Comparison of ENCODE assay signal across 8 cellular contexts in genomic region chr2:160494243-160494642, GRCh38. TPM values are rescaled to one million over a fixed set of nuclear protein-coding genes. Genes with fewer than 3 reads are reported as not detected.
DNase-seq lines count a peak whose midpoint lies in the region; ATAC-seq, FAIRE-seq and TF ChIP-seq lines count a peak whose summit lies in the region.

No MANE protein-coding gene starts in this region.

- no peak for FAIRE-seq in kidney (lab: Jason Lieb, UNC)

- CTCF ChIA-PET in activated CD4-positive, alpha-beta T cell treated with anti-CD3 and anti-CD28 coated beads for 36 hours (lab: Charles Lee) = interaction anchor here (1.0 kb wide), 1 partner anchor 22 kb away, joined by 3 read pairs; no protein-coding TSS in a partner anchor

- DNase-seq in activated CD4-positive, alpha-beta T cell treated with anti-CD3 and anti-CD28 coated beads for 36 hours = no peak
- no peak for DNase-seq in activated CD4-positive, alpha-beta T cell treated with anti-CD3 and anti-CD28 coated beads for 1 hour
- no peak for DNase-seq in activated naive CD8-positive, alpha-beta T cell treated with anti-CD3 and anti-CD28 coated beads, Interleukin-2, amount 50 U/mL, for 24 hours
- DNase-seq in kidney (no peak), NCI-H146 treated with DMSO at 0.1 percent for 48 hours (lab: John Stamatoyannopoulos, UW; ENCODE audit: unreplicated experiment) (no peak)

- H3K4me1 ChIP-seq in kidney (ENCODE audit: control insufficient read depth in 1 of 2, insufficient read depth in 1 of 2, low read depth in 1 of 2, low read length in 2 of 2) = peaks cover 0 to 5% of the 10 kb centered on the region in 2 donors
- H3K4me1 ChIP-seq in thymus (ENCODE audit: control insufficient read depth, insufficient read depth, low read length) = no peaks in the 10 kb centered on the region

- POLR2A ChIA-PET in activated CD4-positive, alpha-beta T cell treated with anti-CD3 and anti-CD28 coated beads for 36 hours (lab: Charles Lee) = interaction anchor here (0.7 kb wide), 1 partner anchor 649 kb away, joined by 3 read pairs; no protein-coding TSS in a partner anchor

- H3K4me3 Mint-ChIP-seq in activated CD4-positive, alpha-beta T cell treated with anti-CD3 and anti-CD28 coated beads for 36 hours = peak overlapping the region; percentile 91
- peak overlapping the region; percentile 91 for H3K4me3 Mint-ChIP-seq in activated naive CD8-positive, alpha-beta T cell treated with anti-CD3 and anti-CD28 coated beads, Interleukin-2, amount 50 U/mL, for 24 hours

- H3K9me3 ChIP-seq in kidney (ENCODE audit: control insufficient read depth in 1 of 2, low read length in 2 of 2) (no peaks in the 10 kb centered on the region), thymus (ENCODE audit: control insufficient read depth) (no peaks in the 10 kb centered on the region)

- H3K9ac ChIP-seq in kidney (ENCODE audit: low read length in 2 of 2) = peak overlapping the region; percentile 75 to 86

- peak overlapping the region; percentile 61 to 96 for H3K27ac ChIP-seq in kidney (ENCODE audit: low read depth in 2 of 2, low read length in 2 of 2)
- H3K27ac ChIP-seq in thymus (ENCODE audit: low read depth) = no peak overlapping the region

- no peaks in the 10 kb centered on the region for H3K36me3 ChIP-seq in kidney (ENCODE audit: control insufficient read depth in 1 of 2, insufficient read depth in 2 of 2, low read length in 2 of 2)
- H3K36me3 ChIP-seq in thymus (ENCODE audit: control insufficient read depth, insufficient read depth) = no peaks in the 10 kb centered on the region

- intact Hi-C loops in activated CD4-positive, alpha-beta T cell treated with anti-CD3 and anti-CD28 coated beads for 36 hours (cut with DNase I, micrococcal nuclease) = loop anchor here (5.0 to 10.0 kb wide), 2 partner anchors 158 to 671 kb away; partner anchors contain the start of gene TANK (in 2 of the 2)
- intact Hi-C loops in kidney (cut with DNase I) = no loop called here

- H3K27me3 Mint-ChIP-seq in activated CD4-positive, alpha-beta T cell treated with anti-CD3 and anti-CD28 coated beads for 36 hours = peaks cover 2% of the 10 kb centered on the region
- H3K27me3 Mint-ChIP-seq in activated naive CD8-positive, alpha-beta T cell treated with anti-CD3 and anti-CD28 coated beads, Interleukin-2, amount 50 U/mL, for 24 hours = peaks cover 2% of the 10 kb centered on the region

- peak overlapping the region; percentile 76 to 84 for H3K4me3 ChIP-seq in kidney (ENCODE audit: low read length in 2 of 2)
- H3K4me3 ChIP-seq in thymus (ENCODE audit: low read length) = peak overlapping the region; percentile 72

- peaks cover 43% of the 10 kb centered on the region for H3K4me1 Mint-ChIP-seq in activated CD4-positive, alpha-beta T cell treated with anti-CD3 and anti-CD28 coated beads for 36 hours
- H3K4me1 Mint-ChIP-seq in activated naive CD8-positive, alpha-beta T cell treated with anti-CD3 and anti-CD28 coated beads, Interleukin-2, amount 50 U/mL, for 24 hours = peaks cover 55% of the 10 kb centered on the region

- no peak for TF ChIP-seq CTCF in kidney (IDR thresholded peaks at IDR 0.05; ENCODE audit: borderline replicate concordance, extremely low read depth, insufficient read depth)

- H3K36me3 Mint-ChIP-seq in activated CD4-positive, alpha-beta T cell treated with anti-CD3 and anti-CD28 coated beads for 36 hours (ENCODE audit: low read depth) = no peaks in the 10 kb centered on the region
- no peaks in the 10 kb centered on the region for H3K36me3 Mint-ChIP-seq in activated naive CD8-positive, alpha-beta T cell treated with anti-CD3 and anti-CD28 coated beads, Interleukin-2, amount 50 U/mL, for 24 hours (ENCODE audit: low read depth)

- H3K27me3 ChIP-seq in thymus (ENCODE audit: control insufficient read depth, insufficient read depth) = no peaks in the 10 kb centered on the region

- no peaks in the 10 kb centered on the region for H3K9me3 Mint-ChIP-seq in activated CD4-positive, alpha-beta T cell treated with anti-CD3 and anti-CD28 coated beads for 36 hours (ENCODE audit: low read depth)
- no peaks in the 10 kb centered on the region for H3K9me3 Mint-ChIP-seq in activated naive CD8-positive, alpha-beta T cell treated with anti-CD3 and anti-CD28 coated beads, Interleukin-2, amount 50 U/mL, for 24 hours

- no peak for ATAC-seq in activated CD4-positive, alpha-beta T cell treated with anti-CD3 and anti-CD28 coated beads for 36 hours
- no peak for ATAC-seq in activated naive CD8-positive, alpha-beta T cell treated with anti-CD3 and anti-CD28 coated beads, Interleukin-2, amount 50 U/mL, for 24 hours
- ATAC-seq in HG03571 (IDR thresholded peaks at IDR 0.05; ENCODE audit: unreplicated experiment) = no peak
- ATAC-seq in HG02885 (IDR thresholded peaks at IDR 0.05; ENCODE audit: poor library complexity, unreplicated experiment) = no peak

- no peak overlapping the region for H3K27ac Mint-ChIP-seq in activated CD4-positive, alpha-beta T cell treated with anti-CD3 and anti-CD28 coated beads for 36 hours
- no peak overlapping the region for H3K27ac Mint-ChIP-seq in activated naive CD8-positive, alpha-beta T cell treated with anti-CD3 and anti-CD28 coated beads, Interleukin-2, amount 50 U/mL, for 24 hours

- 32% methylated on average over 8 of the region's 8 CpGs for WGBS in thymus

RNA-seq across cellular contexts. Expression of gene RBMS1, which starts 0.6 kb away (rescaled TPM):
- 10 to 100 TPM; 39.3 to 47.7 TPM for total RNA-seq in activated CD4-positive, alpha-beta T cell treated with anti-CD3 and anti-CD28 coated beads for 36 hours
- total RNA-seq in kidney = 94.8 TPM
- polyA plus RNA-seq in kidney (ENCODE audit: insufficient read depth, low read depth, low replicate concordance) (25.6 TPM), thymus (53.7 TPM)
